In genomic region chr13:44601596-44601995, GRCh38 we compare ENCODE assay signal across 28 cellular contexts.
"Had no signal": no experiment of that assay in that cellular context is flagged by ENCODE, and none has a peak within 500 bp of the region (broad histone marks: within the 10 kb centered on the region; RNA-seq: fewer than 3 reads in every experiment).

No MANE protein-coding gene starts in this region.

- H3K36me3 Mint-ChIP-seq: naive thymus-derived CD4-positive, alpha-beta T cell; stimulated activated memory B cell treated with anti-CD40 and anti-IgM and Interleukin-4, amounts not matched to agents 10 μg/mL and 1 μg/mL and 100 μg/mL, for 72 hours had no signal

- H3K9me3 ChIP-seq: colonic mucosa, esophagus muscularis mucosa, left lung, prostate gland, sigmoid colon, testis, tibial artery, upper lobe of left lung had no signal

- H3K27me3 ChIP-seq: colonic mucosa, esophagus muscularis mucosa, foreskin keratinocyte, gastroesophageal sphincter, heart left ventricle, left lung, sigmoid colon, testis, tibial artery, upper lobe of left lung had no signal

- H3K9me3 Mint-ChIP-seq: dendritic cell treated with granulocyte-macrophage colony-stimulating factor and Interleukin-4, amounts not matched to agents 40 ng/mL and 50 ng/mL, for 4 days; nephron had no signal

- H3K4me1 Mint-ChIP-seq: naive thymus-derived CD4-positive, alpha-beta T cell; nephron; stimulated activated memory B cell treated with anti-CD40 and anti-IgM and Interleukin-4, amounts not matched to agents 10 μg/mL and 1 μg/mL and 100 μg/mL, for 72 hours had no signal

- H3K4me1 ChIP-seq: colonic mucosa, esophagus muscularis mucosa, foreskin keratinocyte, gastroesophageal sphincter, heart left ventricle, left lung, prostate gland, sigmoid colon, spleen, testis, upper lobe of left lung had no signal

- H3K36me3 ChIP-seq: colonic mucosa, esophagus muscularis mucosa, gastroesophageal sphincter, heart left ventricle, left lung, prostate gland, sigmoid colon, spleen, tibial artery, upper lobe of left lung had no signal

- H3K27ac Mint-ChIP-seq: dendritic cell treated with granulocyte-macrophage colony-stimulating factor and Interleukin-4, amounts not matched to agents 40 ng/mL and 50 ng/mL, for 4 days; naive thymus-derived CD4-positive, alpha-beta T cell; nephron; stimulated activated memory B cell treated with anti-CD40 and anti-IgM and Interleukin-4, amounts not matched to agents 10 μg/mL and 1 μg/mL and 100 μg/mL, for 72 hours had no signal

- H3K4me3 ChIP-seq: colonic mucosa, esophagus muscularis mucosa, gastroesophageal sphincter, heart left ventricle, left lung, prostate gland, sigmoid colon, spleen, testis, tibial artery, upper lobe of left lung had no signal

- DNase-seq: colonic mucosa; effector CD8-positive, alpha-beta T cell; foreskin keratinocyte; heart left ventricle; hippocampal formation; left cardiac atrium; left lung; mesenchymal stem cell; midbrain; naive thymus-derived CD4-positive, alpha-beta T cell; nucleus accumbens; right cardiac atrium; sigmoid colon; spleen; stimulated activated CD4-positive, alpha-beta T cell treated with anti-CD3 and anti-CD28 coated beads, Interleukin-4, amount 100 ng/mL, for 4 hours; stimulated activated naive CD8-positive, alpha-beta T cell treated with anti-CD3 and anti-CD28 coated beads, Interleukin-15, Interleukin-2, amounts not matched to agents 100 U/mL and 50 U/mL, for 24 hours; substantia nigra; testis; tibial artery; upper lobe of left lung had no signal

- H3K4me3 Mint-ChIP-seq: dendritic cell treated with granulocyte-macrophage colony-stimulating factor and Interleukin-4, amounts not matched to agents 40 ng/mL and 50 ng/mL, for 4 days; naive thymus-derived CD4-positive, alpha-beta T cell; nephron; stimulated activated memory B cell treated with anti-CD40 and anti-IgM and Interleukin-4, amounts not matched to agents 10 μg/mL and 1 μg/mL and 100 μg/mL, for 72 hours had no signal

- FAIRE-seq: endothelial cell of umbilical vein, urothelium cell line had no signal

- H3K27ac ChIP-seq: colonic mucosa, esophagus muscularis mucosa, foreskin keratinocyte, gastroesophageal sphincter, heart left ventricle, left lung, prostate gland, sigmoid colon, spleen, testis, tibial artery, upper lobe of left lung had no signal
